Comparison of ENCODE assay signal across 1 cellular context in genomic region chr11:106208795-106209194, GRCh38.
TF ChIP-seq lines count a peak whose summit lies in the region.

No MANE protein-coding gene starts in this region.

TF ChIP-seq in HepG2, 621 proteins besides CTCF, POLR2A, EP300 and RAD21 (continued from another document):
- 0 out of 2 replicates have a peak, but pooled peaks have one; percentile 15 for TF ChIP-seq ARID5B (CRISPR knock-in tag; IDR thresholded peaks at IDR 0.05)
- TF ChIP-seq, protein P1, sequence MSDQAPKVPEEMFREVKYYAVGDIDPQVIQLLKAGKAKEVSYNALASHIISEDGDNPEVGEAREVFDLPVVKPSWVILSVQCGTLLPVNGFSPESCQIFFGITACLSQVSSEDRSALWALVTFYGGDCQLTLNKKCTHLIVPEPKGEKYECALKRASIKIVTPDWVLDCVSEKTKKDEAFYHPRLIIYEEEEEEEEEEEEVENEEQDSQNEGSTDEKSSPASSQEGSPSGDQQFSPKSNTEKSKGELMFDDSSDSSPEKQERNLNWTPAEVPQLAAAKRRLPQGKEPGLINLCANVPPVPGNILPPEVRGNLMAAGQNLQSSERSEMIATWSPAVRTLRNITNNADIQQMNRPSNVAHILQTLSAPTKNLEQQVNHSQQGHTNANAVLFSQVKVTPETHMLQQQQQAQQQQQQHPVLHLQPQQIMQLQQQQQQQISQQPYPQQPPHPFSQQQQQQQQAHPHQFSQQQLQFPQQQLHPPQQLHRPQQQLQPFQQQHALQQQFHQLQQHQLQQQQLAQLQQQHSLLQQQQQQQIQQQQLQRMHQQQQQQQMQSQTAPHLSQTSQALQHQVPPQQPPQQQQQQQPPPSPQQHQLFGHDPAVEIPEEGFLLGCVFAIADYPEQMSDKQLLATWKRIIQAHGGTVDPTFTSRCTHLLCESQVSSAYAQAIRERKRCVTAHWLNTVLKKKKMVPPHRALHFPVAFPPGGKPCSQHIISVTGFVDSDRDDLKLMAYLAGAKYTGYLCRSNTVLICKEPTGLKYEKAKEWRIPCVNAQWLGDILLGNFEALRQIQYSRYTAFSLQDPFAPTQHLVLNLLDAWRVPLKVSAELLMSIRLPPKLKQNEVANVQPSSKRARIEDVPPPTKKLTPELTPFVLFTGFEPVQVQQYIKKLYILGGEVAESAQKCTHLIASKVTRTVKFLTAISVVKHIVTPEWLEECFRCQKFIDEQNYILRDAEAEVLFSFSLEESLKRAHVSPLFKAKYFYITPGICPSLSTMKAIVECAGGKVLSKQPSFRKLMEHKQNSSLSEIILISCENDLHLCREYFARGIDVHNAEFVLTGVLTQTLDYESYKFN (CRISPR knock-in tag; conservative IDR thresholded peaks at IDR 0.05): peak; percentile 64
- peak; percentile 36; the same call in 1 of the 2 replicates for TF ChIP-seq ISL2 (CRISPR knock-in tag; IDR thresholded peaks at IDR 0.05)
- TF ChIP-seq SOX6 (IDR thresholded peaks at IDR 0.05): no peak
- peak; percentile 58 for TF ChIP-seq SOX6 (CRISPR knock-in tag; IDR thresholded peaks at IDR 0.05)
- TF ChIP-seq ZNF503 (CRISPR knock-in tag; IDR thresholded peaks at IDR 0.05): peak; percentile 42; the same call in 1 of the 2 replicates
- peak; percentile 18; the same call in 1 of the 2 replicates for TF ChIP-seq FOXJ3 (CRISPR knock-in tag; IDR thresholded peaks at IDR 0.05; ENCODE audit: borderline replicate concordance)
- TF ChIP-seq, protein P2, sequence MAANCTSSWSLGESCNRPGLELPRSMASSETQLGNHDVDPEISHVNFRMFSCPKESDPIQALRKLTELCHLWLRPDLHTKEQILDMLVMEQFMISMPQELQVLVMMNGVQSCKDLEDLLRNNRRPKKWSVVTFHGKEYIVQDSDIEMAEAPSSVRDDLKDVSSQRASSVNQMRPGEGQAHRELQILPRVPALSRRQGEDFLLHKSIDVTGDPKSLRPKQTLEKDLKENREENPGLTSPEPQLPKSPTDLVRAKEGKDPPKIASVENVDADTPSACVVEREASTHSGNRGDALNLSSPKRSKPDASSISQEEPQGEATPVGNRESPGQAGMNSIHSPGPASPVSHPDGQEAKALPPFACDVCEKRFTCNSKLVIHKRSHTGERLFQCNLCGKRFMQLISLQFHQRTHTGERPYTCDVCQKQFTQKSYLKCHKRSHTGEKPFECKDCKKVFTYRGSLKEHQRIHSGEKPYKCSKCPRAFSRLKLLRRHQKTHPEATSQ (CRISPR knock-in tag; IDR thresholded peaks at IDR 0.05; ENCODE audit: borderline replicate concordance): no peak
- TF ChIP-seq PITX1 (CRISPR knock-in tag; IDR thresholded peaks at IDR 0.05): peak; percentile 22; the same call in 1 of the 2 replicates
- TF ChIP-seq SATB2 (CRISPR knock-in tag; IDR thresholded peaks at IDR 0.05): no peak
- peak; percentile 95 for TF ChIP-seq TBX2 (CRISPR knock-in tag; IDR thresholded peaks at IDR 0.05; ENCODE audit: borderline replicate concordance)
- peak; percentile 29; the same call in 1 of the 2 replicates for TF ChIP-seq HNF4G (IDR thresholded peaks at IDR 0.05; ENCODE audit: borderline replicate concordance, low read depth, low read length)
- TF ChIP-seq HNF4G (CRISPR knock-in tag; IDR thresholded peaks at IDR 0.05; ENCODE audit: borderline replicate concordance, low read depth): no peak
- no peak for TF ChIP-seq KLF11 (CRISPR knock-in tag; IDR thresholded peaks at IDR 0.05)
- no peak for TF ChIP-seq HOXA7 (CRISPR knock-in tag; IDR thresholded peaks at IDR 0.05)
- 0 out of 4 replicates have a peak, but pooled peaks of 1 of the 2 experiments have one; percentile 15 for TF ChIP-seq NR2F1 (CRISPR knock-in tag; IDR thresholded peaks at IDR 0.05)
- TF ChIP-seq TBX3 (IDR thresholded peaks at IDR 0.05; ENCODE audit: borderline replicate concordance): peak; percentile 61; the same call in 1 of the 2 replicates
- peak; percentile 26; the same call in 1 of the 2 replicates for TF ChIP-seq PHF21A (CRISPR knock-in tag; IDR thresholded peaks at IDR 0.05)
- TF ChIP-seq, protein P3, sequence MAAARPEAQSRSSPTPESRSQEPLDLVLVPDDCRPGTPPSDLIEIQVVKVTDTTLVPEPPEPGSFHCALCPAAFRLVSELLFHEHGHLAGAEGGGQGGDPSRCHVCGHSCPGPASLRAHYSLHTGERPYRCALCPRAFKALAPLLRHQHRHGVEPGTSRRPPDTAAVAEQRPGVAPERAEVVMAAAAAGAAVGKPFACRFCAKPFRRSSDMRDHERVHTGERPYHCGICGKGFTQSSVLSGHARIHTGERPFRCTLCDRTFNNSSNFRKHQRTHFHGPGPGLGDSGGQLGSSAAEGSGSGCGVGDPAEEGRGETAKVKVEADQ (CRISPR knock-in tag; IDR thresholded peaks at IDR 0.05; ENCODE audit: borderline replicate concordance): 0 out of 2 replicates have a peak, but pooled peaks have one; percentile 30
- peak; percentile 63 for TF ChIP-seq SALL1 (CRISPR knock-in tag; IDR thresholded peaks at IDR 0.05)
- 0 out of 2 replicates have a peak, but pooled peaks have one; percentile 19 for TF ChIP-seq CREM (IDR thresholded peaks at IDR 0.05)
- no peak for TF ChIP-seq CREM (CRISPR knock-in tag; IDR thresholded peaks at IDR 0.05)
- peak; percentile 28; the same call in 1 of the 2 replicates for TF ChIP-seq ZNF292 (CRISPR knock-in tag; IDR thresholded peaks at IDR 0.05; ENCODE audit: borderline replicate concordance, low read depth)
- no peak for TF ChIP-seq ZNF580 (CRISPR knock-in tag; IDR thresholded peaks at IDR 0.05; ENCODE audit: borderline replicate concordance, low read depth)
- no peak for TF ChIP-seq FOXP1 (IDR thresholded peaks at IDR 0.05)
- peak; percentile 52 for TF ChIP-seq FOXP1 (CRISPR knock-in tag; IDR thresholded peaks at IDR 0.05)
- TF ChIP-seq NR2F2 (IDR thresholded peaks at IDR 0.05; ENCODE audit: borderline replicate concordance, low read depth): peak; percentile 64; the same call in 1 of the 2 replicates
- TF ChIP-seq TCF12 (IDR thresholded peaks at IDR 0.05): no peak
- no peak for TF ChIP-seq TCF12 (CRISPR knock-in tag; IDR thresholded peaks at IDR 0.05)
- peak; percentile 21; the same call in 1 of the 2 replicates for TF ChIP-seq TCF7 (IDR thresholded peaks at IDR 0.05; ENCODE audit: low read depth)
- peak; percentile 86; the same call in 1 of the 2 replicates for TF ChIP-seq ZNF609 (CRISPR knock-in tag; IDR thresholded peaks at IDR 0.05; ENCODE audit: borderline replicate concordance)
- TF ChIP-seq BCL6 (CRISPR knock-in tag; IDR thresholded peaks at IDR 0.05): peak; percentile 65
- peak; percentile 94 for TF ChIP-seq MIXL1 (CRISPR knock-in tag; IDR thresholded peaks at IDR 0.05)
- peak; percentile 39 for TF ChIP-seq ZMYM4 (CRISPR knock-in tag; IDR thresholded peaks at IDR 0.05)
- TF ChIP-seq RARA (CRISPR knock-in tag; IDR thresholded peaks at IDR 0.05): peak; percentile 39; the same call in 1 of the 2 replicates
- TF ChIP-seq SAP130 (CRISPR knock-in tag; IDR thresholded peaks at IDR 0.05; ENCODE audit: low read depth): 0 out of 2 replicates have a peak, but pooled peaks have one; percentile 13
- TF ChIP-seq NR2F6 (IDR thresholded peaks at IDR 0.05): peak; percentile 58; the same call in 1 of the 2 replicates
- 0 out of 2 replicates have a peak, but pooled peaks have one; percentile 12 for TF ChIP-seq NR2F6 (CRISPR knock-in tag; IDR thresholded peaks at IDR 0.05)
- TF ChIP-seq MEIS2 (CRISPR knock-in tag; IDR thresholded peaks at IDR 0.05): 0 out of 2 replicates have a peak, but pooled peaks have one; percentile 23
- peak; percentile 61 for TF ChIP-seq FOXP4 (CRISPR knock-in tag; IDR thresholded peaks at IDR 0.05)
